ENCODE assay signal across 8 cellular contexts in genomic region chr1:31644560-31645273, GRCh38. TPM values are rescaled to one million over a fixed set of nuclear protein-coding genes. Genes with fewer than 3 reads are reported as not detected.
DNase-seq lines count a peak whose midpoint lies in the region; ATAC-seq and FAIRE-seq lines count a peak whose summit lies in the region.

PEF1 (minus strand) TSS chr1:31644876; CDS start chr1:31644864, 12 bp downstream.

- intact Hi-C loops in aorta (cut with DNase I): loop anchor here in 1 of 2 donors (1.0 kb wide), 1 partner anchor 76 kb away; no protein-coding TSS in a partner anchor

- 0% methylated on average over 53 to 56 of the region's 56 CpGs for WGBS in aorta, 2 donors

- no peaks in the 10 kb centered on the region for H3K9me3 ChIP-seq in aorta (ENCODE audit: control insufficient read depth, low read length)

- H3K9ac ChIP-seq in rectal smooth muscle tissue (ENCODE audit: low read length): peak within 1 kb of the TSS; percentile 94

- ATAC-seq in HG02981 (IDR thresholded peaks at IDR 0.05; ENCODE audit: unreplicated experiment): peak; percentile 91
- ATAC-seq in aorta (ENCODE audit: low FRiP score): peak; percentile 97

- H3K27ac ChIP-seq in rectal smooth muscle tissue (ENCODE audit: low read depth, low read length) (peak within 1 kb of the TSS; percentile 100), aorta (ENCODE audit: low read depth in 1 of 2, low read length in 2 of 2) (peak within 1 kb of the TSS; percentile 24 to 93)

- H3K4me1 ChIP-seq in rectal smooth muscle tissue (ENCODE audit: control insufficient read depth, insufficient read depth, low read length) (peaks cover 15% of the 10 kb centered on the region), aorta (ENCODE audit: control insufficient read depth in 1 of 2, insufficient read depth in 2 of 2, low read length in 2 of 2) (peaks cover 7 to 9% of the 10 kb centered on the region in 2 donors)

- no peaks in the 10 kb centered on the region for H3K27me3 ChIP-seq in rectal smooth muscle tissue (ENCODE audit: control insufficient read depth, insufficient read depth, low read length)
- no peaks in the 10 kb centered on the region for H3K27me3 ChIP-seq in aorta (ENCODE audit: control insufficient read depth in 1 of 2, insufficient read depth in 2 of 2, low read length in 1 of 2)

- peak; percentile 99 for FAIRE-seq in GM18507 (lab: Jason Lieb, UNC)

- no peaks in the 10 kb centered on the region for H3K36me3 ChIP-seq in rectal smooth muscle tissue (ENCODE audit: control insufficient read depth, insufficient read depth, low read length)
- no peaks in the 10 kb centered on the region for H3K36me3 ChIP-seq in aorta (ENCODE audit: control insufficient read depth in 1 of 2, insufficient read depth in 2 of 2, low read length in 1 of 2)

- DNase-seq in GM18507 (ENCODE audit: extremely low spot score, insufficient read length, low read depth) (peak; percentile 99), NCI-H2081 (lab: John Stamatoyannopoulos, UW) (peak; percentile 99 to 100), T1000 (lab: John Stamatoyannopoulos, UW) (peak; percentile 99), astrocyte of the hippocampus (ENCODE audit: low read depth, low spot score) (peak; percentile 99), hepatic stellate cell (ENCODE audit: low spot score) (peak; percentile 99), aorta (peak; percentile 99 to 100)

- peak within 1 kb of the TSS; percentile 99 for H3K4me3 ChIP-seq in rectal smooth muscle tissue (ENCODE audit: low read length)
- peak within 1 kb of the TSS; percentile 52 to 59 for H3K4me3 ChIP-seq in aorta (ENCODE audit: low read length in 2 of 2)

RNA-seq across cellular contexts. Expression of gene PEF1, which starts in this region (rescaled TPM):
- 10 to 100 TPM; 57.9 to 65.0 TPM for total RNA-seq in aorta
- 10 to 100 TPM; 75.5 to 83.9 TPM for polyA plus RNA-seq in aorta

Comparison
In these comparisons a context has a peak if more than half of its experiments do, and no peak if none do; other contexts are left out.
1. Peak in every context shown above with its lines: DNase-seq, ATAC-seq, H3K4me3 ChIP-seq and H3K27ac ChIP-seq.